Comparison of ENCODE assay signal across 23 cellular contexts in the genomic region with DNA sequence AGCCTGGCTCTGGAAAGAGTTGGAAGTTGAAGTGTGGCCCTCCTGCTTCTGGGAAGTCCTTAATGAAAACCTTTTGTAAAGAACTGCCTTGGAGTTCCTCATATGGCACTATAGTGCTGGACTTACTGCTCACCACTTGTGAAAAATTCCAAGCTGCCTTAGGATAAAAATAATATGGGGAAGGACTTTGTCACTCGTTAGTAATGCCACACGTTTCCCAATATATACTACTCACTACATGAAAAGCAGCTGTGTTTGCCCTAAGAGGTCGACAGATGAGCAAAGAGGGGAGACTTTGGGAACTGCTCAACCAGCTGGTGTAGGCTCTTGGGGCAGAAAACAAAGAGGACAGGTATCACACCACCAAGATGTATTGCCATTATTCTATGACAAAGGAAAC.
"Had no signal": no experiment of that assay in that cellular context is flagged by ENCODE, and none has a peak within 500 bp of the region (broad histone marks: within the 10 kb centered on the region; RNA-seq: fewer than 3 reads in every experiment).

No MANE protein-coding gene starts in this region.

- H3K27me3 ChIP-seq: body of pancreas, gastrocnemius medialis had no signal

- H3K4me3 Mint-ChIP-seq: activated CD4-positive, alpha-beta T cell treated with anti-CD3 and anti-CD28 coated beads, Interleukin-2, amount 10 ng/mL, durations not matched to agents 24 days and 14 days; activated CD8-positive, alpha-beta T cell treated with anti-CD3 and anti-CD28 coated beads for 36 hours; activated naive CD8-positive, alpha-beta T cell treated with anti-CD3 and anti-CD28 coated beads, Interleukin-2, amount 10 ng/mL, durations not matched to agents 7 days and 5 days; activated T-helper 17 cell treated with anti-CD3 and anti-CD28 coated beads, Interleukin-2, amount 50 U/mL, for 72 hours; endodermal cell; nephron progenitor cell had no signal

- H3K27ac Mint-ChIP-seq: activated CD4-positive, alpha-beta T cell treated with anti-CD3 and anti-CD28 coated beads, Interleukin-2, amount 10 ng/mL, durations not matched to agents 24 days and 14 days; activated CD8-positive, alpha-beta T cell treated with anti-CD3 and anti-CD28 coated beads for 36 hours; activated naive CD8-positive, alpha-beta T cell treated with anti-CD3 and anti-CD28 coated beads, Interleukin-2, amount 10 ng/mL, durations not matched to agents 7 days and 5 days; activated T-helper 17 cell treated with anti-CD3 and anti-CD28 coated beads, Interleukin-2, amount 50 U/mL, for 72 hours; endodermal cell; nephron progenitor cell had no signal

- ATAC-seq: activated CD8-positive, alpha-beta T cell treated with anti-CD3 and anti-CD28 coated beads for 36 hours; activated T-helper 17 cell treated with anti-CD3 and anti-CD28 coated beads, Interleukin-2, amount 50 U/mL, for 72 hours; body of pancreas; gastrocnemius medialis; stimulated activated naive CD8-positive, alpha-beta T cell treated with anti-CD3 and anti-CD28 coated beads, Interleukin-15, Interleukin-2, amounts not matched to agents 100 U/mL and 50 U/mL, for 24 hours had no signal

- DNase-seq: activated CD4-positive, alpha-beta T cell treated with anti-CD3 and anti-CD28 coated beads, Interleukin-2, amount 10 ng/mL, durations not matched to agents 24 days and 14 days; activated CD8-positive, alpha-beta T cell treated with anti-CD3 and anti-CD28 coated beads for 36 hours; activated naive CD4-positive, alpha-beta T cell; activated naive CD8-positive, alpha-beta T cell treated with anti-CD3 and anti-CD28 coated beads, Interleukin-2, amount 10 ng/mL, durations not matched to agents 7 days and 5 days; activated T-cell treated with anti-CD3 and anti-CD28 coated beads, Interleukin-2, amount 50 U/mL, for 1 hour; body of pancreas; caudate nucleus; dorsolateral prefrontal cortex; endodermal cell; gastrocnemius medialis; head of caudate nucleus; kidney; nephron progenitor cell; occipital lobe; stimulated activated naive CD8-positive, alpha-beta T cell treated with anti-CD3 and anti-CD28 coated beads, Interleukin-15, Interleukin-2, amounts not matched to agents 100 U/mL and 50 U/mL, for 24 hours; substantia nigra; T-helper 1 cell; T-helper 9 cell had no signal

- H3K36me3 Mint-ChIP-seq: activated naive CD8-positive, alpha-beta T cell treated with anti-CD3 and anti-CD28 coated beads, Interleukin-2, amount 10 ng/mL, durations not matched to agents 7 days and 5 days had no signal

- H3K4me1 Mint-ChIP-seq: activated T-helper 17 cell treated with anti-CD3 and anti-CD28 coated beads, Interleukin-2, amount 50 U/mL, for 72 hours had no signal

- H3K36me3 ChIP-seq: gastrocnemius medialis, tibial nerve had no signal

- H3K4me3 ChIP-seq: body of pancreas, dorsolateral prefrontal cortex, gastrocnemius medialis, tibial nerve had no signal

- FAIRE-seq: colon, kidney, urothelium cell line had no signal

- H3K27ac ChIP-seq: body of pancreas, dorsolateral prefrontal cortex, epithelial cell of prostate, gastrocnemius medialis, tibial nerve had no signal

- H3K27me3 Mint-ChIP-seq: activated CD4-positive, alpha-beta T cell treated with anti-CD3 and anti-CD28 coated beads, Interleukin-2, amount 10 ng/mL, durations not matched to agents 24 days and 14 days; activated naive CD8-positive, alpha-beta T cell treated with anti-CD3 and anti-CD28 coated beads, Interleukin-2, amount 10 ng/mL, durations not matched to agents 7 days and 5 days; activated T-helper 17 cell treated with anti-CD3 and anti-CD28 coated beads, Interleukin-2, amount 50 U/mL, for 72 hours had no signal

- H3K4me1 ChIP-seq: body of pancreas had no signal

- H3K9me3 ChIP-seq: body of pancreas, gastrocnemius medialis, tibial nerve had no signal

- H3K9me3 Mint-ChIP-seq: activated CD4-positive, alpha-beta T cell treated with anti-CD3 and anti-CD28 coated beads, Interleukin-2, amount 10 ng/mL, durations not matched to agents 24 days and 14 days; activated CD8-positive, alpha-beta T cell treated with anti-CD3 and anti-CD28 coated beads for 36 hours; activated naive CD8-positive, alpha-beta T cell treated with anti-CD3 and anti-CD28 coated beads, Interleukin-2, amount 10 ng/mL, durations not matched to agents 7 days and 5 days; activated T-helper 17 cell treated with anti-CD3 and anti-CD28 coated beads, Interleukin-2, amount 50 U/mL, for 72 hours had no signal
